In genomic region chr4:40563401-40563800, GRCh38 we compare ENCODE assay signal across 1 cellular context.
TF ChIP-seq lines count a peak whose summit lies in the region.

No MANE protein-coding gene starts in this region.

TF ChIP-seq in HCT116, 20 proteins besides CTCF, POLR2A, EP300 and RAD21:
- TF ChIP-seq SP1 (IDR thresholded peaks at IDR 0.05; ENCODE audit: low read depth) (peak; percentile 47; the same call in 1 of the 2 replicates), MAX (IDR thresholded peaks at IDR 0.05) (0 out of 2 replicates have a peak, but pooled peaks have one; percentile 34), ZNF274 (IDR thresholded peaks at IDR 0.05; ENCODE audit: low read depth, low read length) (no peak), CBX3 (IDR thresholded peaks at IDR 0.05; ENCODE audit: low read depth) (no peak), ZBTB33 (IDR thresholded peaks at IDR 0.05; ENCODE audit: extremely low read depth, insufficient replicate concordance, low read length) (no peak)
TF ChIP-seq in HCT116: peak in this region for 2.
